In the genomic region with DNA sequence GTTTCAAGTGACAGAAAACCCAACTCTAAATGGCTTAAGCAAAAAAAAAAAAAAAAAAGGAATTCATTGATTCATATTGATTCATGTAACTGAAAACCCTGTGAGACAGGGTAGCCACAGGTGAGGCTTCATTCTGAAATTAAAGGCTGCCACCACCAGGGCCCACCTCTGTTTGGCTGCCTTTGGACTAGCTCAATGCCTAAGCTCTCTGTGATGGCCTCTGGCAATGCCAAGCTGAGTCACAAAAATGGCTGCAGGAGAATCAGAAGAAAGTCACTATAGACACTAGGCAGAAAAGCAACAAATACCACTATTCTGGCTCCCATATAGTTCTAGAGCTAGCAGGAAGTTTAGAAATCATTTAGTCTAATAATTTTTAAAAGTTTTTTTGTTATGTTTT, we compare ENCODE assay signal across 28 cellular contexts.
"Had no signal": no experiment of that assay in that cellular context is flagged by ENCODE, and none has a peak within 500 bp of the region (broad histone marks: within the 10 kb centered on the region; RNA-seq: fewer than 3 reads in every experiment).

No MANE protein-coding gene starts in this region.

- H3K27ac ChIP-seq: epithelial cell of prostate, left ventricle myocardium inferior, suprapubic skin, tibial nerve had no signal

- H3K4me1 Mint-ChIP-seq: central memory CD8-positive, alpha-beta T cell; stimulated activated memory B cell treated with anti-CD40 and anti-IgM and Interleukin-4, amounts not matched to agents 10 μg/mL and 1 μg/mL and 100 μg/mL, for 72 hours had no signal

- H3K4me3 Mint-ChIP-seq: activated CD4-positive, alpha-beta memory T cell treated with anti-CD3 and anti-CD28 coated beads, Interleukin-2, amount 10 ng/mL, durations not matched to agents 7 days and 5 days; activated CD4-positive, alpha-beta T cell treated with anti-CD3 and anti-CD28 coated beads, Interleukin-2, amount 10 ng/mL, durations not matched to agents 7 days and 5 days; central memory CD8-positive, alpha-beta T cell; nephron; stimulated activated memory B cell treated with anti-CD40 and anti-IgM and Interleukin-4, amounts not matched to agents 10 μg/mL and 1 μg/mL and 100 μg/mL, for 72 hours; T-helper 1 cell treated with Interleukin-12 subunit alpha and Interleukin-12 subunit beta and Interleukin-4 antibody, amounts not matched to agents 30 μg/mL and 1 μg/mL, for 36 hours; WTC11 had no signal

- ATAC-seq: sciatic nerve; stimulated activated memory B cell treated with anti-CD40 and anti-IgM and Interleukin-4, amounts not matched to agents 10 μg/mL and 1 μg/mL and 100 μg/mL, for 72 hours; WTC11 had no signal

- H3K27me3 ChIP-seq: esophagus squamous epithelium, stomach, suprapubic skin, tibial nerve had no signal

- DNase-seq: activated CD4-positive, alpha-beta memory T cell treated with anti-CD3 and anti-CD28 coated beads, Interleukin-2, amount 10 ng/mL, durations not matched to agents 7 days and 5 days; activated CD4-positive, alpha-beta T cell treated with anti-CD3 and anti-CD28 coated beads for 1 hour; activated CD4-positive, alpha-beta T cell treated with anti-CD3 and anti-CD28 coated beads, Interleukin-2, amount 10 ng/mL, durations not matched to agents 7 days and 5 days; activated naive CD4-positive, alpha-beta T cell; activated T-cell treated with anti-CD3 and anti-CD28 coated beads, Interleukin-2, amount 50 U/mL, for 48 hours; dermis blood vessel endothelial cell; effector CD4-positive, alpha-beta T cell; esophagus squamous epithelium; left ventricle myocardium inferior; retina; small intestine; stimulated activated CD4-positive, alpha-beta T cell treated with anti-CD3 and anti-CD28 coated beads, Interleukin-1b, Interleukin-23, amount 100 ng/mL, for 48 hours; stimulated activated CD4-positive, alpha-beta T cell treated with anti-CD3 and anti-CD28 coated beads, Interleukin-4, amount 100 ng/mL, for 4 hours; stimulated activated CD8-positive, alpha-beta memory T cell treated with anti-CD3 and anti-CD28 coated beads, Interleukin-4, amount 100 ng/mL, for 48 hours; stomach; T-helper 9 cell had no signal

- H3K27ac Mint-ChIP-seq: activated CD4-positive, alpha-beta memory T cell treated with anti-CD3 and anti-CD28 coated beads, Interleukin-2, amount 10 ng/mL, durations not matched to agents 7 days and 5 days; activated CD4-positive, alpha-beta T cell treated with anti-CD3 and anti-CD28 coated beads, Interleukin-2, amount 10 ng/mL, durations not matched to agents 7 days and 5 days; activated naive CD4-positive, alpha-beta T cell treated with anti-CD3 and anti-CD28 coated beads, Interleukin-2, amount 50 U/mL, for 72 hours; activated T-helper 2 cell treated with anti-CD3 and anti-CD28 coated beads, Interferon-gamma antibody, Interleukin-2, Interleukin-4, amounts not matched to agents 10 μg/mL and 5 μg/mL and 100 μg/mL, durations not matched to agents 14 hours and 24 hours and 36 hours; nephron; stimulated activated memory B cell treated with anti-CD40 and anti-IgM and Interleukin-4, amounts not matched to agents 10 μg/mL and 1 μg/mL and 100 μg/mL, for 72 hours; T-helper 1 cell treated with Interleukin-12 subunit alpha and Interleukin-12 subunit beta and Interleukin-4 antibody, amounts not matched to agents 30 μg/mL and 1 μg/mL, for 36 hours; WTC11 had no signal

- H3K9me3 Mint-ChIP-seq: activated CD4-positive, alpha-beta memory T cell treated with anti-CD3 and anti-CD28 coated beads, Interleukin-2, amount 10 ng/mL, durations not matched to agents 7 days and 5 days; activated CD4-positive, alpha-beta T cell treated with anti-CD3 and anti-CD28 coated beads, Interleukin-2, amount 10 ng/mL, durations not matched to agents 7 days and 5 days; activated naive CD4-positive, alpha-beta T cell treated with anti-CD3 and anti-CD28 coated beads, Interleukin-2, amount 50 U/mL, for 72 hours; activated T-helper 2 cell treated with anti-CD3 and anti-CD28 coated beads, Interferon-gamma antibody, Interleukin-2, Interleukin-4, amounts not matched to agents 10 μg/mL and 5 μg/mL and 100 μg/mL, durations not matched to agents 14 hours and 24 hours and 36 hours; central memory CD8-positive, alpha-beta T cell; nephron; stimulated activated memory B cell treated with anti-CD40 and anti-IgM and Interleukin-4, amounts not matched to agents 10 μg/mL and 1 μg/mL and 100 μg/mL, for 72 hours; T-helper 1 cell treated with Interleukin-12 subunit alpha and Interleukin-12 subunit beta and Interleukin-4 antibody, amounts not matched to agents 30 μg/mL and 1 μg/mL, for 36 hours had no signal

- H3K36me3 ChIP-seq: esophagus squamous epithelium, left ventricle myocardium inferior, stomach, suprapubic skin, tibial nerve had no signal

- H3K36me3 Mint-ChIP-seq: activated naive CD4-positive, alpha-beta T cell treated with anti-CD3 and anti-CD28 coated beads, Interleukin-2, amount 50 U/mL, for 72 hours; stimulated activated memory B cell treated with anti-CD40 and anti-IgM and Interleukin-4, amounts not matched to agents 10 μg/mL and 1 μg/mL and 100 μg/mL, for 72 hours; WTC11 had no signal

- H3K27me3 Mint-ChIP-seq: central memory CD8-positive, alpha-beta T cell had no signal

- H3K9me3 ChIP-seq: esophagus squamous epithelium, left ventricle myocardium inferior, stomach, suprapubic skin, tibial nerve had no signal

- H3K4me3 ChIP-seq: esophagus squamous epithelium, left ventricle myocardium inferior, lung, stomach, suprapubic skin, tibial nerve had no signal
